In the genomic region with DNA sequence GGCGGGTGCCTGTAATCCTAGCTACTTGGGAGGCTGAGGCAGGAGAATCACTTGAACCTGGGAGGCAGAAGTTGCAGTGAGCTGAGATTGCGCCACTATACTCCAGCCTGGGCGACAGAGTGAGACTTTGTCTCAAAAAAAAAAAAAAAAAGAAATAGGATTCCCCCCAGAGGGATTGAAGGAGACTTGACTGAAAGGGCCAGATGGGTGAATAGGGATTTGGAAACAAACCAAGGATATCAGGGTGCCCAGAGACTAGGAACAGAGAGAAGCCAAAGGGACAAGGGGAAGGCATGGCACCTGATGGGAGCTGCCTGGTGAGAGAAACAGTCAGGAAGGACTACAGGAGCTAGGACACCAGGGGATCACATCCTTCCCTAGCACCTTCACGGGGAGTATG, we compare ENCODE assay signal across 6 cellular contexts. TPM values are rescaled to one million over a fixed set of nuclear protein-coding genes. Genes with fewer than 3 reads are reported as not detected.
DNase-seq lines count a peak whose midpoint lies in the region; ATAC-seq, FAIRE-seq and TF ChIP-seq lines count a peak whose summit lies in the region.
"Not testable (repeated sequence)": the region's sequence is repeated elsewhere in the genome, so short reads cannot be mapped to it uniquely, and the experiment has no call there.

No MANE protein-coding gene starts in this region.

- not testable (repeated sequence) for TF ChIP-seq CTCF in HepG2 (CRISPR knock-in tag; IDR thresholded peaks at IDR 0.05)

- not testable (repeated sequence) for H3K9ac ChIP-seq in HepG2 (ENCODE audit: insufficient read depth, low read depth, low read length)

- in situ Hi-C loops in HepG2 (cut with HindIII; ENCODE audit: extremely low pct_ligation_motif_present, low pct_unique_long_range_greater_than_20kb), result not testable (repeated sequence)

- not testable (repeated sequence) for TF ChIP-seq RAD21 in HepG2 (CRISPR knock-in tag; IDR thresholded peaks at IDR 0.05)

- not testable (repeated sequence) for BruUV-seq in HepG2 (replicated peaks; lab: Mats Ljungman, UMichigan)

- H3K36me3 ChIP-seq in HepG2 (replicated peaks in 1 of 2; ENCODE audit: control insufficient read depth in 1 of 2, insufficient read depth in 2 of 2, low read length in 2 of 2), result not testable (repeated sequence)

- peaks cover 43% of the 10 kb centered on the region for H3K27me3 Mint-ChIP-seq in dendritic cell treated with granulocyte-macrophage colony-stimulating factor and Interleukin-4, amounts not matched to agents 40 ng/mL and 50 ng/mL, for 4 days

- 25% methylated on average over 4 of the region's 4 CpGs for WGBS in HepG2 (ENCODE audit: low lambda C conversion rate)

- intact Hi-C loops in dendritic cell treated with granulocyte-macrophage colony-stimulating factor and Interleukin-4, amounts not matched to agents 40 ng/mL and 50 ng/mL, for 4 days (cut with micrococcal nuclease), result loop anchor here (5.0 kb wide), 1 partner anchor 68 kb away; no protein-coding TSS in a partner anchor
- intact Hi-C loops in HepG2 (cut with micrococcal nuclease; ENCODE audit: unreplicated experiment), result not testable (repeated sequence)

- not testable (repeated sequence) for TF ChIP-seq EP300 in HepG2 (IDR thresholded peaks at IDR 0.05; ENCODE audit: low read depth in 2 of 2, low read length in 2 of 2); HepG2 (CRISPR knock-in tag; IDR thresholded peaks at IDR 0.05; ENCODE audit: borderline replicate concordance)

- H3K27me3 ChIP-seq in HepG2 (ENCODE audit: control insufficient read depth in 1 of 2, insufficient read depth in 2 of 2, low read length in 2 of 2), result peaks cover 6 to 20% of the 10 kb centered on the region in 2 experiments

- H3K4me2 ChIP-seq in HepG2 (ENCODE audit: low read depth, low read length), result not testable (repeated sequence)

- H3K9me3 ChIP-seq in HepG2 (ENCODE audit: low read length), result peaks cover 11% of the 10 kb centered on the region

- H3K79me2 ChIP-seq in HepG2 (ENCODE audit: insufficient read depth, low read length), result not testable (repeated sequence)

- H2AFZ ChIP-seq in HepG2 (ENCODE audit: low read length), result not testable (repeated sequence)

- H4K20me1 ChIP-seq in HepG2 (ENCODE audit: insufficient read depth, low read length), result not testable (repeated sequence)

- peaks cover 18% of the 10 kb centered on the region for H3K4me1 ChIP-seq in HepG2 (ENCODE audit: insufficient read depth, low read length)

- peak overlapping the region; percentile 74 for H3K27ac Mint-ChIP-seq in dendritic cell treated with granulocyte-macrophage colony-stimulating factor and Interleukin-4, amounts not matched to agents 40 ng/mL and 50 ng/mL, for 4 days

- not testable (repeated sequence) for H3K4me3 ChIP-seq in HepG2 (replicated peaks in 1 of 3; ENCODE audit: insufficient read depth in 1 of 3, low read depth in 2 of 3, low read length in 3 of 3)

- ATAC-seq in HepG2, result not testable (repeated sequence)

- peaks cover 18% of the 10 kb centered on the region for H3K36me3 Mint-ChIP-seq in dendritic cell treated with granulocyte-macrophage colony-stimulating factor and Interleukin-4, amounts not matched to agents 40 ng/mL and 50 ng/mL, for 4 days (ENCODE audit: low read depth)

- CTCF ChIA-PET in HepG2 (lab: Yijun Ruan, JAX; ENCODE audit: low intra/inter-chr PET ratio, low total read pairs), result not testable (repeated sequence)

- peaks cover 49% of the 10 kb centered on the region for H3K4me1 Mint-ChIP-seq in dendritic cell treated with granulocyte-macrophage colony-stimulating factor and Interleukin-4, amounts not matched to agents 40 ng/mL and 50 ng/mL, for 4 days (ENCODE audit: low read depth)

- not testable (repeated sequence) for H3K27ac ChIP-seq in HepG2 (ENCODE audit: extremely low read length, insufficient read depth, low read length)

- not testable (repeated sequence) for H3K4me3 Mint-ChIP-seq in dendritic cell treated with granulocyte-macrophage colony-stimulating factor and Interleukin-4, amounts not matched to agents 40 ng/mL and 50 ng/mL, for 4 days

- POLR2A ChIA-PET in HepG2 (lab: Yijun Ruan, JAX), result not testable (repeated sequence)

- DNase-seq in DMS 273 (lab: John Stamatoyannopoulos, UW; ENCODE audit: unreplicated experiment) (peak; percentile 66), LHCN-M2 (ENCODE audit: low read depth) (peak; percentile 37), NCI-H446 (lab: John Stamatoyannopoulos, UW) (peak; percentile 13 to 34), NCI-H82 (lab: John Stamatoyannopoulos, UW) (peak; percentile 33)
- DNase-seq in HepG2 (ENCODE audit: low spot score), result not testable (repeated sequence)

- H3K9me3 Mint-ChIP-seq in dendritic cell treated with granulocyte-macrophage colony-stimulating factor and Interleukin-4, amounts not matched to agents 40 ng/mL and 50 ng/mL, for 4 days, result peaks cover 17% of the 10 kb centered on the region

- FAIRE-seq in HepG2 (lab: Jason Lieb, UNC), result peak; percentile 32

- not testable (repeated sequence) for TF ChIP-seq POLR2A in HepG2 (IDR thresholded peaks at IDR 0.05; ENCODE audit: insufficient read depth in 1 of 2, low read depth in 2 of 2, low read length in 2 of 2)

RNA-seq across cellular contexts. Expression of gene KLC1, which starts 19.9 kb away (rescaled TPM):
- total RNA-seq in LHCN-M2 (2014; rRNA removed), result 258 and 283 TPM in 2 replicates
- polyA plus RNA-seq in LHCN-M2 (2012), result 86.7 TPM
- 57.8 and 63.5 TPM in 2 replicates for total RNA-seq in HepG2 (2016; rRNA removed; fragmentation: Illumina TruSeq; extraction: Trizol)
- 7.9 TPM in 2 replicates for total RNA-seq in HepG2 (2016; cell fraction: cytosol; rRNA removed; fragmentation: Illumina TruSeq; extraction: Trizol; ENCODE audit: low read depth)
- 54.6 and 66.2 TPM in 2 replicates for total RNA-seq in HepG2 (2016; cell fraction: insoluble cytoplasmic fraction; rRNA removed; fragmentation: Illumina TruSeq; extraction: Trizol)
- total RNA-seq in HepG2 (2016; cell fraction: membrane; rRNA removed; fragmentation: Illumina TruSeq; extraction: Trizol), result 16.0 and 16.3 TPM in 2 replicates
- 62.3 and 79.9 TPM in 2 replicates for total RNA-seq in HepG2 (2016; cell fraction: nucleus; rRNA removed; fragmentation: Illumina TruSeq; extraction: Trizol)
- polyA plus RNA-seq in HepG2 (2011; rRNA removed), result 53.2 and 61.0 TPM in 2 replicates
- 58.4 and 64.7 TPM in 2 replicates for polyA plus RNA-seq in HepG2 (2011; cell fraction: cytosol; rRNA removed)
- polyA plus RNA-seq in HepG2 (2011; cell fraction: nucleus; rRNA removed), result 171 and 186 TPM in 2 replicates
- polyA plus RNA-seq in HepG2 (2012), result 40.1 and 53.2 TPM in 2 replicates
- 3.0 and 3.1 TPM in 2 replicates for polyA plus RNA-seq in HepG2 (2016; cell fraction: cytosol; fragmentation: Illumina TruSeq; extraction: Trizol; ENCODE audit: low read depth)
- 50.1 and 51.1 TPM in 2 replicates for polyA plus RNA-seq in HepG2 (2016; cell fraction: insoluble cytoplasmic fraction; fragmentation: Illumina TruSeq; extraction: Trizol; ENCODE audit: low read depth)
- polyA plus RNA-seq in HepG2 (2016; cell fraction: membrane; fragmentation: Illumina TruSeq; extraction: Trizol; ENCODE audit: low read depth), result 7.4 and 9.4 TPM in 2 replicates
- polyA plus RNA-seq in HepG2 (2016; cell fraction: nucleus; fragmentation: Illumina TruSeq; extraction: Trizol; ENCODE audit: insufficient read depth, low read depth), result 92.4 and 93.3 TPM in 2 replicates
- 45.0 and 49.1 TPM in 2 replicates for polyA minus RNA-seq in HepG2 (2011; rRNA and poly(A)+ RNA removed; ENCODE audit: low replicate concordance)
- 30.6 and 37.7 TPM in 2 replicates for polyA minus RNA-seq in HepG2 (2011; cell fraction: cytosol; rRNA and poly(A)+ RNA removed)
- polyA minus RNA-seq in HepG2 (2011; cell fraction: nucleus; rRNA and poly(A)+ RNA removed), result 152 and 165 TPM in 2 replicates

RNA-seq across cellular contexts. Expression of gene COA8, which starts 46.3 kb away (rescaled TPM):
- total RNA-seq in LHCN-M2 (2014; rRNA removed) (43.7 and 59.7 TPM in 2 replicates), HepG2 (2016; rRNA removed; fragmentation: Illumina TruSeq; extraction: Trizol) (25.1 and 25.2 TPM in 2 replicates)
- polyA plus RNA-seq in LHCN-M2 (2012), result 53.2 TPM
- 29.4 and 38.9 TPM in 2 replicates for total RNA-seq in HepG2 (2016; cell fraction: cytosol; rRNA removed; fragmentation: Illumina TruSeq; extraction: Trizol; ENCODE audit: low read depth)
- total RNA-seq in HepG2 (2016; cell fraction: insoluble cytoplasmic fraction; rRNA removed; fragmentation: Illumina TruSeq; extraction: Trizol), result 25.7 and 29.2 TPM in 2 replicates
- total RNA-seq in HepG2 (2016; cell fraction: membrane; rRNA removed; fragmentation: Illumina TruSeq; extraction: Trizol), result 46.6 and 48.0 TPM in 2 replicates
- 11.0 and 15.0 TPM in 2 replicates for total RNA-seq in HepG2 (2016; cell fraction: nucleus; rRNA removed; fragmentation: Illumina TruSeq; extraction: Trizol)
- polyA plus RNA-seq in HepG2 (2011; rRNA removed), result 10.9 and 14.0 TPM in 2 replicates
- 10.2 and 14.5 TPM in 2 replicates for polyA plus RNA-seq in HepG2 (2011; cell fraction: cytosol; rRNA removed)
- polyA plus RNA-seq in HepG2 (2011; cell fraction: nucleus; rRNA removed), result 2.6 and 3.1 TPM in 2 replicates
- 25.7 and 32.6 TPM in 2 replicates for polyA plus RNA-seq in HepG2 (2012)
- polyA plus RNA-seq in HepG2 (2016; cell fraction: cytosol; fragmentation: Illumina TruSeq; extraction: Trizol; ENCODE audit: low read depth), result 63.7 and 73.8 TPM in 2 replicates
- 33.7 and 39.8 TPM in 2 replicates for polyA plus RNA-seq in HepG2 (2016; cell fraction: insoluble cytoplasmic fraction; fragmentation: Illumina TruSeq; extraction: Trizol; ENCODE audit: low read depth)
- 52.0 and 59.9 TPM in 2 replicates for polyA plus RNA-seq in HepG2 (2016; cell fraction: membrane; fragmentation: Illumina TruSeq; extraction: Trizol; ENCODE audit: low read depth)
- 21.5 and 21.7 TPM in 2 replicates for polyA plus RNA-seq in HepG2 (2016; cell fraction: nucleus; fragmentation: Illumina TruSeq; extraction: Trizol; ENCODE audit: insufficient read depth, low read depth)
- 4.7 and 5.1 TPM in 2 replicates for polyA minus RNA-seq in HepG2 (2011; rRNA and poly(A)+ RNA removed; ENCODE audit: low replicate concordance)
- 3.6 and 6.4 TPM in 2 replicates for polyA minus RNA-seq in HepG2 (2011; cell fraction: cytosol; rRNA and poly(A)+ RNA removed)
- 10.1 and 11.3 TPM in 2 replicates for polyA minus RNA-seq in HepG2 (2011; cell fraction: nucleus; rRNA and poly(A)+ RNA removed)

RNA-seq across cellular contexts. Expression of gene BAG5, which starts 46.6 kb away (rescaled TPM):
- total RNA-seq in LHCN-M2 (2014; rRNA removed), result 33.0 and 33.8 TPM in 2 replicates
- 10.6 TPM for polyA plus RNA-seq in LHCN-M2 (2012)
- total RNA-seq in HepG2 (2016; rRNA removed; fragmentation: Illumina TruSeq; extraction: Trizol), result 21.0 and 34.8 TPM in 2 replicates
- 2.3 and 2.5 TPM in 2 replicates for total RNA-seq in HepG2 (2016; cell fraction: cytosol; rRNA removed; fragmentation: Illumina TruSeq; extraction: Trizol; ENCODE audit: low read depth)
- total RNA-seq in HepG2 (2016; cell fraction: insoluble cytoplasmic fraction; rRNA removed; fragmentation: Illumina TruSeq; extraction: Trizol), result 21.9 and 34.1 TPM in 2 replicates
- 11.4 and 14.2 TPM in 2 replicates for total RNA-seq in HepG2 (2016; cell fraction: membrane; rRNA removed; fragmentation: Illumina TruSeq; extraction: Trizol)
- total RNA-seq in HepG2 (2016; cell fraction: nucleus; rRNA removed; fragmentation: Illumina TruSeq; extraction: Trizol), result 14.8 and 16.2 TPM in 2 replicates
- 3.0 and 3.5 TPM in 2 replicates for polyA plus RNA-seq in HepG2 (2011; rRNA removed)
- 2.5 and 3.9 TPM in 2 replicates for polyA plus RNA-seq in HepG2 (2011; cell fraction: cytosol; rRNA removed)
- polyA plus RNA-seq in HepG2 (2011; cell fraction: nucleus; rRNA removed), result 3.3 and 3.7 TPM in 2 replicates
- 7.9 and 9.3 TPM in 2 replicates for polyA plus RNA-seq in HepG2 (2012)
- polyA plus RNA-seq in HepG2 (2016; cell fraction: cytosol; fragmentation: Illumina TruSeq; extraction: Trizol; ENCODE audit: low read depth), result 1.0 and 1.3 TPM in 2 replicates
- polyA plus RNA-seq in HepG2 (2016; cell fraction: insoluble cytoplasmic fraction; fragmentation: Illumina TruSeq; extraction: Trizol; ENCODE audit: low read depth), result 16.8 and 20.0 TPM in 2 replicates
- polyA plus RNA-seq in HepG2 (2016; cell fraction: membrane; fragmentation: Illumina TruSeq; extraction: Trizol; ENCODE audit: low read depth), result 5.3 and 6.2 TPM in 2 replicates
- 13.8 and 14.6 TPM in 2 replicates for polyA plus RNA-seq in HepG2 (2016; cell fraction: nucleus; fragmentation: Illumina TruSeq; extraction: Trizol; ENCODE audit: insufficient read depth, low read depth)
- polyA minus RNA-seq in HepG2 (2011; rRNA and poly(A)+ RNA removed; ENCODE audit: low replicate concordance), result 5.3 and 11.8 TPM in 2 replicates
- 7.2 and 8.6 TPM in 2 replicates for polyA minus RNA-seq in HepG2 (2011; cell fraction: cytosol; rRNA and poly(A)+ RNA removed)
- 9.8 and 9.9 TPM in 2 replicates for polyA minus RNA-seq in HepG2 (2011; cell fraction: nucleus; rRNA and poly(A)+ RNA removed)
